In genomic region chr4:80007745-80008149, GRCh38 we compare ENCODE assay signal across 1 cellular context.
TF ChIP-seq lines count a peak whose summit lies in the region.

No MANE protein-coding gene starts in this region.

TF ChIP-seq in K562, 482 proteins besides CTCF, POLR2A, EP300 and RAD21 (continued from another document):
- TF ChIP-seq ZNF79 (CRISPR knock-in tag; IDR thresholded peaks at IDR 0.05; ENCODE audit: low read depth) (0 out of 2 replicates have a peak, but pooled peaks have one; percentile 20), HINFP (tag; conservative IDR thresholded peaks at IDR 0.05; ENCODE audit: low read depth) (no peak), ATF3 (IDR thresholded peaks at IDR 0.05) (0 out of 2 replicates have a peak, but pooled peaks have one; percentile 13), ATF3 (CRISPR knock-in tag; conservative IDR thresholded peaks at IDR 0.05) (no peak), ZFP91 (CRISPR knock-in tag; IDR thresholded peaks at IDR 0.05) (no peak), ZEB2 (IDR thresholded peaks at IDR 0.05) (no peak), L3MBTL2 (IDR thresholded peaks at IDR 0.05) (no peak), ID3 (CRISPR knock-in tag; IDR thresholded peaks at IDR 0.05) (no peak), ID3 (tag; IDR thresholded peaks at IDR 0.05) (0 out of 2 replicates have a peak, but pooled peaks have one; percentile 61), ZNF639 (CRISPR knock-in tag; conservative IDR thresholded peaks at IDR 0.05 in 1 of 2, IDR thresholded peaks at IDR 0.05 in 1 of 2) (0 out of 4 replicates have a peak, but pooled peaks of 1 of the 2 experiments have one; percentile 17), ZNF282 (CRISPR knock-in tag; IDR thresholded peaks at IDR 0.05) (no peak), NR4A1 (CRISPR knock-in tag; IDR thresholded peaks at IDR 0.05) (no peak), NR4A1 (tag; IDR thresholded peaks at IDR 0.05) (peak; percentile 73; the same call in 1 of the 2 replicates), E4F1 (CRISPR knock-in tag; IDR thresholded peaks at IDR 0.05; ENCODE audit: borderline replicate concordance) (no peak), UBTF (IDR thresholded peaks at IDR 0.05; ENCODE audit: borderline replicate concordance in 1 of 2, low read depth in 2 of 2, low read length in 2 of 2) (no peak), KLF6 (CRISPR knock-in tag; IDR thresholded peaks at IDR 0.05; ENCODE audit: borderline replicate concordance) (peak; percentile 54; the same call in 1 of the 2 replicates), ILK (tag; IDR thresholded peaks at IDR 0.05; ENCODE audit: borderline replicate concordance, low read depth) (0 out of 2 replicates have a peak, but pooled peaks have one; percentile 4), ZNF76 (CRISPR knock-in tag; IDR thresholded peaks at IDR 0.05; ENCODE audit: borderline replicate concordance) (peak; percentile 44; the same call in 1 of the 2 replicates), NFRKB (IDR thresholded peaks at IDR 0.05; ENCODE audit: low read depth) (peak; percentile 11; the same call in 1 of the 2 replicates), DACH1 (IDR thresholded peaks at IDR 0.05; ENCODE audit: partially characterized antibody) (peak; percentile 33), ZBTB9 (CRISPR knock-in tag; IDR thresholded peaks at IDR 0.05) (peak; percentile 33; the same call in 1 of the 2 replicates), ZNF41 (CRISPR knock-in tag; conservative IDR thresholded peaks at IDR 0.05) (0 out of 2 replicates have a peak, but pooled peaks have one; percentile 14), PTTG1 (tag; IDR thresholded peaks at IDR 0.05; ENCODE audit: low read depth) (peak; percentile 51; the same call in 1 of the 2 replicates), GMEB1 (CRISPR knock-in tag; IDR thresholded peaks at IDR 0.05) (peak; percentile 41), ZNF589 (CRISPR knock-in tag; IDR thresholded peaks at IDR 0.05; ENCODE audit: low read depth) (peak; percentile 77; the same call in 1 of the 2 replicates), YBX1 (IDR thresholded peaks at IDR 0.05) (no peak), CBFA2T3 (IDR thresholded peaks at IDR 0.05) (peak; percentile 42; the same call in 1 of the 2 replicates), HNRNPL (IDR thresholded peaks at IDR 0.05; ENCODE audit: low read depth, low read length) (no peak), MAFG (tag; conservative IDR thresholded peaks at IDR 0.05) (0 out of 2 replicates have a peak, but pooled peaks have one; percentile 11), ZNF165 (CRISPR knock-in tag; IDR thresholded peaks at IDR 0.05; ENCODE audit: borderline replicate concordance) (0 out of 2 replicates have a peak, but pooled peaks have one; percentile 62), SMC3 (conservative IDR thresholded peaks at IDR 0.05; ENCODE audit: insufficient read depth, low read depth, low read length) (no peak), GATA2 (CRISPR knock-in tag; IDR thresholded peaks at IDR 0.05) (no peak), FIP1L1 (IDR thresholded peaks at IDR 0.05; ENCODE audit: low read depth, low read length, poor library complexity, severe bottlenecking) (no peak), ZNF311 (CRISPR knock-in tag; IDR thresholded peaks at IDR 0.05) (peak; percentile 58; the same call in 1 of the 2 replicates)
TF ChIP-seq in K562: peak in this region for 23.
